In the genomic region with DNA sequence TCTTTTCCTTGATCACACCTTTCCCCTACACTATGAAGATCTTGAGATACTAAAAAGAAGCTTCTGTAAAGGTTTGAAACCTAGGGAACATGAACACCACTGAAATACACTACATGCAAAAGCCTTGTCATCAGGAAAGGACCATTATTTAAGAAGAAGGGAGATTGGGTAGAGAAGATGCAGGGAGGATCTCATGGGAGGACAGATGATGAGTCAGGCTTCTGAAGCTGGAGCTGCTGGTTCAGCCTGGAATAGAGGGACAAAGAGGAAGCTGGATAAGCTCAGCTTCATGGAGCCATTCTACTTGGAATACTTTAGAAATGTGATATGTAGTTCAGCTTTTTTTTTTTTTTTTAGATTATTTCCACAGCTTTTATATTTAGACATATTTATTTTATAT, we compare ENCODE assay signal across 28 cellular contexts.
A peak's percentile ranks its signal among the peaks of the same experiment; 100 is the strongest.
DNase-seq lines count a peak whose midpoint lies in the region; ATAC-seq and TF ChIP-seq lines count a peak whose summit lies in the region.
"Had no signal": no experiment of that assay in that cellular context is flagged by ENCODE, and none has a peak within 500 bp of the region (broad histone marks: within the 10 kb centered on the region; RNA-seq: fewer than 3 reads in every experiment).

No MANE protein-coding gene starts in this region.

- intact Hi-C loops in CD4-positive, alpha-beta memory T cell (cut with micrococcal nuclease): loop anchor here (5.0 kb wide), 2 partner anchors 33 to 193 kb away; no protein-coding TSS in a partner anchor
- intact Hi-C loops in naive thymus-derived CD4-positive, alpha-beta T cell (cut with micrococcal nuclease): loop anchor here in 1 of 2 donors (10.0 kb wide), 2 partner anchors 445 to 875 kb away; a partner anchor contains a TSS

- H3K4me1 Mint-ChIP-seq in CD4-positive, alpha-beta memory T cell: peaks cover 44 to 60% (median 50%) of the 10 kb centered on the region in 4 donors
- H3K4me1 Mint-ChIP-seq in naive thymus-derived CD4-positive, alpha-beta T cell: peaks cover 34 to 96% (median 86%) of the 10 kb centered on the region in 7 donors

- DNase-seq in CD4-positive, alpha-beta memory T cell: no peak
- DNase-seq in HT1080 (ENCODE audit: low read depth) (peak; percentile 33), epithelial cell of esophagus (ENCODE audit: low read depth) (peak; percentile 16), NOMO-1 (lab: John Stamatoyannopoulos, UW; ENCODE audit: unreplicated experiment in 2 of 2) (no peak), cortex of kidney (lab: John Stamatoyannopoulos, UW) (no peak), GM03348 (ENCODE audit: low spot score) (no peak)
- DNase-seq in naive thymus-derived CD4-positive, alpha-beta T cell: no peak
- DNase-seq: activated CD4-positive, alpha-beta T cell treated with anti-CD3 and anti-CD28 coated beads, Interleukin-2, amount 10 ng/mL, durations not matched to agents 7 days and 5 days; activated CD8-positive, alpha-beta memory T cell treated with anti-CD3 and anti-CD28 coated beads, Interleukin-2, amount 10 ng/mL, durations not matched to agents 7 days and 5 days; activated naive CD4-positive, alpha-beta T cell treated with Interleukin-2 at 50 U/mL for 16 hours; aorta; endodermal cell; left ventricle myocardium inferior; NCI-H1048; NCI-H1694 treated with DMSO at 0.1 percent for 48 hours; NCI-H2171 treated with DMSO at 0.1 percent for 48 hours; NCI-H526; pancreas; Peyer's patch; SIG-M5; stimulated activated CD4-positive, alpha-beta T cell treated with anti-CD3 and anti-CD28 coated beads, Interleukin-4, amount 100 ng/mL, for 1 hour; substantia nigra; upper lobe of left lung had no signal

- no peaks in the 10 kb centered on the region for H3K9me3 Mint-ChIP-seq in CD4-positive, alpha-beta memory T cell
- H3K9me3 Mint-ChIP-seq in naive thymus-derived CD4-positive, alpha-beta T cell: no peaks in the 10 kb centered on the region
- H3K9me3 Mint-ChIP-seq: activated CD4-positive, alpha-beta T cell treated with anti-CD3 and anti-CD28 coated beads, Interleukin-2, amount 10 ng/mL, durations not matched to agents 7 days and 5 days; endodermal cell; mesothelial cell of epicardium; WTC11 had no signal

- CTCF ChIA-PET in CD4-positive, alpha-beta memory T cell (lab: Charles Lee; ENCODE audit: partially characterized antibody): interaction anchor here (0.8 to 2.0 kb wide), 5 partner anchors 12 to 169 kb away, joined by 3 to 6 read pairs (median 3); no protein-coding TSS in a partner anchor
- CTCF ChIA-PET in naive thymus-derived CD4-positive, alpha-beta T cell (lab: Charles Lee): no interaction called here

- no peaks in the 10 kb centered on the region for H3K9me3 ChIP-seq in CD4-positive, alpha-beta memory T cell (ENCODE audit: control insufficient read depth in 1 of 2, low read length in 2 of 2)
- no peaks in the 10 kb centered on the region for H3K9me3 ChIP-seq in naive thymus-derived CD4-positive, alpha-beta T cell (ENCODE audit: control insufficient read depth in 2 of 3, low read length in 3 of 3)
- H3K9me3 ChIP-seq: esophagus muscularis mucosa, left ventricle myocardium inferior, pancreas, Peyer's patch, upper lobe of left lung had no signal

- H3K27ac Mint-ChIP-seq in CD4-positive, alpha-beta memory T cell: peak overlapping the region in 5 of 7 donors; percentile 58 to 89 (median 70)
- H3K27ac Mint-ChIP-seq in naive thymus-derived CD4-positive, alpha-beta T cell: peak overlapping the region in 7 of 9 donors; percentile 5 to 94 (median 74)
- H3K27ac Mint-ChIP-seq: activated CD4-positive, alpha-beta T cell treated with anti-CD3 and anti-CD28 coated beads, Interleukin-2, amount 10 ng/mL, durations not matched to agents 7 days and 5 days; activated CD8-positive, alpha-beta memory T cell treated with anti-CD3 and anti-CD28 coated beads, Interleukin-2, amount 10 ng/mL, durations not matched to agents 7 days and 5 days; endodermal cell; mesothelial cell of epicardium had no signal

- ATAC-seq in naive thymus-derived CD4-positive, alpha-beta T cell: no peak
- ATAC-seq: activated CD8-positive, alpha-beta memory T cell treated with anti-CD3 and anti-CD28 coated beads, Interleukin-2, amount 10 ng/mL, durations not matched to agents 7 days and 5 days; pancreas; WTC11 had no signal

- no peaks in the 10 kb centered on the region for H3K27me3 Mint-ChIP-seq in CD4-positive, alpha-beta memory T cell
- H3K27me3 Mint-ChIP-seq in naive thymus-derived CD4-positive, alpha-beta T cell: no peaks in the 10 kb centered on the region
- H3K27me3 Mint-ChIP-seq: activated CD4-positive, alpha-beta T cell treated with anti-CD3 and anti-CD28 coated beads, Interleukin-2, amount 10 ng/mL, durations not matched to agents 7 days and 5 days; activated CD8-positive, alpha-beta memory T cell treated with anti-CD3 and anti-CD28 coated beads, Interleukin-2, amount 10 ng/mL, durations not matched to agents 7 days and 5 days had no signal

- H3K4me1 ChIP-seq in CD4-positive, alpha-beta memory T cell (ENCODE audit: insufficient read depth, low read length): peaks cover 58% of the 10 kb centered on the region
- peaks cover 46 to 49% of the 10 kb centered on the region in 2 donors for H3K4me1 ChIP-seq in naive thymus-derived CD4-positive, alpha-beta T cell (ENCODE audit: control insufficient read depth in 2 of 2, insufficient read depth in 2 of 2, low read length in 2 of 2)
- H3K4me1 ChIP-seq: left ventricle myocardium inferior, Peyer's patch, upper lobe of left lung had no signal

- peaks cover 39 to 62% of the 10 kb centered on the region in 2 donors for H3K36me3 Mint-ChIP-seq in CD4-positive, alpha-beta memory T cell
- H3K36me3 Mint-ChIP-seq in naive thymus-derived CD4-positive, alpha-beta T cell: peaks cover 11 to 47% (median 41%) of the 10 kb centered on the region in 5 donors

- POLR2A ChIA-PET in CD4-positive, alpha-beta memory T cell (lab: Charles Lee; ENCODE audit: partially characterized antibody): interaction anchor here (1.1 to 4.4 kb wide), 5 partner anchors 11 to 170 kb away, joined by 3 to 39 read pairs (median 20); a partner anchor contains a TSS
- POLR2A ChIA-PET in naive thymus-derived CD4-positive, alpha-beta T cell (lab: Charles Lee): interaction anchor here (0.6 to 3.4 kb wide), 7 partner anchors 9 to 454 kb away, joined by 3 to 13 read pairs (median 3); no protein-coding TSS in a partner anchor

- TF ChIP-seq CTCF in epithelial cell of esophagus (IDR thresholded peaks at IDR 0.05; ENCODE audit: insufficient read depth, low read depth, low read length, missing control alignments): no peak

- H3K4me3 ChIP-seq in CD4-positive, alpha-beta memory T cell (ENCODE audit: low read length in 2 of 2): no peak overlapping the region
- H3K4me3 ChIP-seq in epithelial cell of esophagus (ENCODE audit: low read length): no peak overlapping the region
- H3K4me3 ChIP-seq in naive thymus-derived CD4-positive, alpha-beta T cell (ENCODE audit: low read length): no peak overlapping the region
- H3K4me3 ChIP-seq: cardiac muscle cell, esophagus muscularis mucosa, left ventricle myocardium inferior, pancreas, Peyer's patch, upper lobe of left lung had no signal

- peak overlapping the region in 2 of 8 donors; percentile 2 to 48 for H3K4me3 Mint-ChIP-seq in CD4-positive, alpha-beta memory T cell
- H3K4me3 Mint-ChIP-seq in naive thymus-derived CD4-positive, alpha-beta T cell: peak overlapping the region in 5 of 10 donors; percentile 6 to 70 (median 21)
- H3K4me3 Mint-ChIP-seq: activated CD4-positive, alpha-beta T cell treated with anti-CD3 and anti-CD28 coated beads, Interleukin-2, amount 10 ng/mL, durations not matched to agents 7 days and 5 days; activated CD8-positive, alpha-beta memory T cell treated with anti-CD3 and anti-CD28 coated beads, Interleukin-2, amount 10 ng/mL, durations not matched to agents 7 days and 5 days; endodermal cell; mesothelial cell of epicardium; WTC11 had no signal

- no peak overlapping the region for H3K27ac ChIP-seq in CD4-positive, alpha-beta memory T cell (ENCODE audit: low read depth, low read length)
- no peak overlapping the region for H3K27ac ChIP-seq in naive thymus-derived CD4-positive, alpha-beta T cell (ENCODE audit: low read depth, low read length)
- H3K27ac ChIP-seq: C4-2B, cardiac muscle cell, esophagus muscularis mucosa, left ventricle myocardium inferior, pancreas, Peyer's patch, upper lobe of left lung had no signal

- peaks cover 6% of the 10 kb centered on the region for H3K36me3 ChIP-seq in CD4-positive, alpha-beta memory T cell (ENCODE audit: insufficient read depth, low read length)
- peaks cover 0 to 12% (median 0%) of the 10 kb centered on the region in 3 experiments for H3K36me3 ChIP-seq in naive thymus-derived CD4-positive, alpha-beta T cell (ENCODE audit: control insufficient read depth in 2 of 3, insufficient read depth in 3 of 3, low read length in 3 of 3)
- H3K36me3 ChIP-seq: cardiac muscle cell, pancreas had no signal

- H3K27me3 ChIP-seq in CD4-positive, alpha-beta memory T cell (ENCODE audit: insufficient read depth, low read length): no peaks in the 10 kb centered on the region
- no peaks in the 10 kb centered on the region for H3K27me3 ChIP-seq in naive thymus-derived CD4-positive, alpha-beta T cell (ENCODE audit: control insufficient read depth in 2 of 2, insufficient read depth in 2 of 2, low read length in 2 of 2)
- H3K27me3 ChIP-seq: cardiac muscle cell, esophagus muscularis mucosa, pancreas, Peyer's patch, upper lobe of left lung had no signal

Comparison
In these comparisons a context has a peak if more than half of its experiments do, and no peak if none do; other contexts are left out.
1. DNase-seq: peak in HT1080 (single experiment) and epithelial cell of esophagus (single experiment); none in CD4-positive, alpha-beta memory T cell (0 of 5), naive thymus-derived CD4-positive, alpha-beta T cell (0 of 9), NOMO-1 (0 of 2), cortex of kidney (single experiment) and GM03348 (single experiment).